15 cellular contexts compared by ENCODE assay signal in genomic region chr22:43904412-43904811, GRCh38. TPM values are rescaled to one million over a fixed set of nuclear protein-coding genes. Genes with fewer than 3 reads are reported as not detected.
A peak's percentile ranks its signal among the peaks of the same experiment; 100 is the strongest.
DNase-seq lines count a peak whose midpoint lies in the region; TF ChIP-seq lines count a peak whose summit lies in the region.
"Not testable (repeated sequence)": the region's sequence is repeated elsewhere in the genome, so short reads cannot be mapped to it uniquely, and the experiment has no call there.
"Had no signal": no experiment of that assay in that cellular context is flagged by ENCODE, and none has a peak within 500 bp of the region (broad histone marks: within the 10 kb centered on the region; RNA-seq: fewer than 3 reads in every experiment).

No MANE protein-coding gene starts in this region.

- H3K27ac Mint-ChIP-seq in activated CD4-positive, alpha-beta memory T cell treated with anti-CD3 and anti-CD28 coated beads for 36 hours, result not testable (repeated sequence)

- not testable (repeated sequence) for H3K36me3 ChIP-seq in A673 (ENCODE audit: insufficient read depth, low read length, poor library complexity, severe bottlenecking); OCI-LY7 (ENCODE audit: insufficient read depth, low read length); fibroblast of lung (ENCODE audit: control insufficient read depth, insufficient read depth, low read length); liver (ENCODE audit: control insufficient read depth in 4 of 4, insufficient read depth in 3 of 4, low read depth in 1 of 4, low read length in 3 of 4); smooth muscle cell (ENCODE audit: low read depth)

- not testable (repeated sequence) for H3K79me2 ChIP-seq in OCI-LY7 (ENCODE audit: insufficient read depth, low read depth, low read length); fibroblast of lung (ENCODE audit: control insufficient read depth, insufficient read depth, low read length); smooth muscle cell (ENCODE audit: low read depth)

- not testable (repeated sequence) for H3K4me3 ChIP-seq in A673 (ENCODE audit: low read depth, low read length, poor library complexity, severe bottlenecking); OCI-LY7 (ENCODE audit: low read depth, low read length, poor library complexity, severe bottlenecking); astrocyte of the cerebellum (ENCODE audit: low read depth, low read length); fibroblast of lung (replicated peaks in 1 of 4; ENCODE audit: control extremely low read depth in 1 of 4, insufficient read depth in 1 of 4, low read depth in 3 of 4, low read length in 4 of 4); liver (ENCODE audit: low read depth in 1 of 3, low read length in 3 of 3); smooth muscle cell

- H2AFZ ChIP-seq in OCI-LY7 (ENCODE audit: low read length); fibroblast of lung (ENCODE audit: low read length); smooth muscle cell (ENCODE audit: low read depth): not testable (repeated sequence)

- not testable (repeated sequence) for H3F3A ChIP-seq in smooth muscle cell (ENCODE audit: low read depth)

- H4K20me1 ChIP-seq in OCI-LY7 (ENCODE audit: insufficient read depth, low read length); fibroblast of lung (ENCODE audit: control insufficient read depth, extremely low read depth, insufficient read depth, low read length); smooth muscle cell (ENCODE audit: low read depth): not testable (repeated sequence)

- H3K36me3 Mint-ChIP-seq in activated CD4-positive, alpha-beta memory T cell treated with anti-CD3 and anti-CD28 coated beads for 36 hours, result not testable (repeated sequence)

- in situ Hi-C loops in astrocyte of the cerebellum (cut with HindIII; ENCODE audit: low sequenced_read_pairs), result not testable (repeated sequence)

- H3K4me1 Mint-ChIP-seq in activated CD4-positive, alpha-beta memory T cell treated with anti-CD3 and anti-CD28 coated beads for 36 hours (ENCODE audit: low read depth), result not testable (repeated sequence)

- peaks cover 11% of the 10 kb centered on the region for H3K27me3 Mint-ChIP-seq in activated CD4-positive, alpha-beta memory T cell treated with anti-CD3 and anti-CD28 coated beads for 36 hours

- WGBS in liver, result 29% methylated on average over 12 of the region's 12 CpGs
- WGBS in smooth muscle cell (ENCODE audit: low lambda C conversion rate), result 32% methylated on average over 12 of the region's 12 CpGs

- not testable (repeated sequence) for DNase-seq in A673 (ENCODE audit: low spot score); OCI-LY7 (ENCODE audit: low spot score); astrocyte of the cerebellum (ENCODE audit: low read depth); fibroblast of lung (ENCODE audit: low read depth in 2 of 2); smooth muscle cell (lab: John Stamatoyannopoulos, UW; ENCODE audit: unreplicated experiment)
- DNase-seq in activated CD4-positive, alpha-beta memory T cell treated with anti-CD3 and anti-CD28 coated beads for 36 hours, result peak; percentile 70

- not testable (repeated sequence) for H3K9me2 ChIP-seq in OCI-LY7 (ENCODE audit: insufficient read depth, low read length)

- H3K27me3 ChIP-seq in A673 (replicated peaks; ENCODE audit: insufficient read depth, low read depth, low read length, poor library complexity); fibroblast of lung (ENCODE audit: control insufficient read depth, insufficient read depth, low read length); liver (ENCODE audit: control insufficient read depth in 4 of 4, insufficient read depth in 4 of 4, low read length in 3 of 4); smooth muscle cell (ENCODE audit: low read depth): not testable (repeated sequence)

- TF ChIP-seq RAD21 in liver (IDR thresholded peaks at IDR 0.05), result peak in 1 of 2 donors; percentile 33

- not testable (repeated sequence) for H3K4me3 Mint-ChIP-seq in activated CD4-positive, alpha-beta memory T cell treated with anti-CD3 and anti-CD28 coated beads for 36 hours

- intact Hi-C loops in A673 (cut with micrococcal nuclease; ENCODE audit: unreplicated experiment); OCI-LY7 (cut with micrococcal nuclease; ENCODE audit: unreplicated experiment); activated CD4-positive, alpha-beta memory T cell treated with anti-CD3 and anti-CD28 coated beads for 36 hours (cut with micrococcal nuclease): not testable (repeated sequence)

- not testable (repeated sequence) for H3K9me3 ChIP-seq in A673 (ENCODE audit: low read depth, low read length, poor library complexity, severe bottlenecking); OCI-LY7 (ENCODE audit: low read length); fibroblast of lung (ENCODE audit: control insufficient read depth, insufficient read depth, low read depth, low read length); liver (ENCODE audit: control insufficient read depth in 4 of 4, low read length in 3 of 4); smooth muscle cell (replicated peaks; ENCODE audit: low read depth)

- not testable (repeated sequence) for H3K9ac ChIP-seq in fibroblast of lung (ENCODE audit: insufficient read depth, low read length); liver (ENCODE audit: low read depth in 1 of 2, low read length in 2 of 2); smooth muscle cell (ENCODE audit: low read depth)

- POLR2A ChIA-PET in A673 (lab: Charles Lee; ENCODE audit: low non-redundant PET); OCI-LY7 (lab: Charles Lee); activated CD4-positive, alpha-beta memory T cell treated with anti-CD3 and anti-CD28 coated beads for 36 hours (lab: Charles Lee): not testable (repeated sequence)

- H3K9me3 Mint-ChIP-seq in activated CD4-positive, alpha-beta memory T cell treated with anti-CD3 and anti-CD28 coated beads for 36 hours, result not testable (repeated sequence)

- CTCF ChIA-PET in A673 (lab: Charles Lee), result interaction anchor here (0.5 kb wide), 1 partner anchor 608 kb away, joined by 3 read pairs; no protein-coding TSS in a partner anchor
- CTCF ChIA-PET in OCI-LY7 (lab: Charles Lee; ENCODE audit: unreplicated experiment), result not testable (repeated sequence)
- CTCF ChIA-PET in activated CD4-positive, alpha-beta memory T cell treated with anti-CD3 and anti-CD28 coated beads for 36 hours (lab: Charles Lee), result interaction anchor here (2.0 kb wide), 1 partner anchor 22 kb away, joined by 6 read pairs; no protein-coding TSS in a partner anchor

- H3K4me2 ChIP-seq in OCI-LY7 (ENCODE audit: low read length); fibroblast of lung (ENCODE audit: extremely low read depth, insufficient read depth, low read length); smooth muscle cell: not testable (repeated sequence)

- not testable (repeated sequence) for H3K4me1 ChIP-seq in A673 (ENCODE audit: insufficient read depth, low read length, poor library complexity, severe bottlenecking); OCI-LY7 (ENCODE audit: insufficient read depth, low read length, poor library complexity, severe bottlenecking); liver (ENCODE audit: control insufficient read depth in 4 of 4, insufficient read depth in 4 of 4, low read length in 3 of 4); smooth muscle cell (ENCODE audit: low read depth)
- peaks cover 11% of the 10 kb centered on the region for H3K4me1 ChIP-seq in fibroblast of lung (ENCODE audit: control insufficient read depth, extremely low read depth, insufficient read depth, low read length)

- not testable (repeated sequence) for BruUV-seq in A673 (replicated peaks; lab: Mats Ljungman, UMichigan); OCI-LY7 (replicated peaks; lab: Mats Ljungman, UMichigan)

- peak; percentile 41 for TF ChIP-seq CTCF in A673 (conservative IDR thresholded peaks at IDR 0.05; ENCODE audit: low read depth, low read length)
- TF ChIP-seq CTCF in GM12872 (IDR thresholded peaks at IDR 0.05; ENCODE audit: insufficient read depth, low read depth, low read length), result peak; percentile 34; the same call in 1 of the 3 replicates
- TF ChIP-seq CTCF in OCI-LY7 (conservative IDR thresholded peaks at IDR 0.05; ENCODE audit: low read length), result peak; percentile 48
- peak; percentile 48 for TF ChIP-seq CTCF in astrocyte of the cerebellum (IDR thresholded peaks at IDR 0.05; ENCODE audit: low read depth, low read length, missing control alignments)
- TF ChIP-seq CTCF in fibroblast of lung (conservative IDR thresholded peaks at IDR 0.05 in 1 of 2, IDR thresholded peaks at IDR 0.05 in 1 of 2; ENCODE audit: low read depth in 1 of 2, low read length in 2 of 2), result peak; percentile 33 to 34
- peak; percentile 17 for TF ChIP-seq CTCF in liver (IDR thresholded peaks at IDR 0.05; ENCODE audit: low read depth, low read length, missing input control)
- TF ChIP-seq CTCF in smooth muscle cell (IDR thresholded peaks at IDR 0.05; ENCODE audit: borderline replicate concordance, insufficient read depth, poor library complexity, severe bottlenecking), result peak; percentile 45

- not testable (repeated sequence) for H3K27ac ChIP-seq in A673 (ENCODE audit: low read depth, low read length, poor library complexity, severe bottlenecking); OCI-LY7 (ENCODE audit: low read depth, low read length, poor library complexity, severe bottlenecking); fibroblast of lung (ENCODE audit: insufficient read depth, low read length); liver (ENCODE audit: low read depth in 1 of 2, low read length in 2 of 2); smooth muscle cell (ENCODE audit: low read depth)

RNA-seq across cellular contexts. Expression of gene PNPLA5, which starts 12.6 kb away (rescaled TPM):
- total RNA-seq in A673 (2021) (not detected in 2 replicates), OCI-LY7 (2022) (0.15 TPM in 1 of 2 replicates, not detected in the other), fibroblast of lung (under 0.01 and 0.33 TPM in 2 replicates), liver (not detected), smooth muscle cell (not detected in 2 replicates)
- total RNA-seq in OCI-LY7 (2014; rRNA removed; shearing (Covaris generic)), result not detected in 2 replicates
- not detected for total RNA-seq in activated CD4-positive, alpha-beta memory T cell treated with anti-CD3 and anti-CD28 coated beads for 36 hours
- polyA plus RNA-seq in fibroblast of lung (0.06 TPM in 1 of 2 replicates, not detected in the other), liver (not detected), smooth muscle cell (not detected in 2 replicates)
- 0.08 TPM in 1 of 2 replicates, not detected in the other for polyA plus RNA-seq in fibroblast of lung (2012)
- polyA minus RNA-seq in fibroblast of lung (ENCODE audit: low replicate concordance), result not detected in 2 replicates
- total RNA-seq: aorta; dermis microvascular lymphatic vessel endothelial cell; lower lobe of right lung; naive thymus-derived CD8-positive, alpha-beta T cell; right atrium auricular region; T-helper 17 cell; ureter had no signal
- polyA plus RNA-seq: naive thymus-derived CD8-positive, alpha-beta T cell had no signal

RNA-seq across cellular contexts. Expression of gene PNPLA3, which starts 19.2 kb away (rescaled TPM):
- 11.8 and 15.6 TPM in 2 replicates for total RNA-seq in A673 (2021)
- not detected in 2 replicates for total RNA-seq in OCI-LY7 (2014; rRNA removed; shearing (Covaris generic))
- total RNA-seq in OCI-LY7 (2022), result not detected in 2 replicates
- total RNA-seq in activated CD4-positive, alpha-beta memory T cell treated with anti-CD3 and anti-CD28 coated beads for 36 hours, result under 1 TPM; 0.31 to 0.50 TPM
- 3.6 and 12.6 TPM in 2 replicates for total RNA-seq in fibroblast of lung
- polyA plus RNA-seq in fibroblast of lung, result 4.6 and 6.8 TPM in 2 replicates
- polyA plus RNA-seq in fibroblast of lung (2012), result 3.0 and 4.7 TPM in 2 replicates
- polyA minus RNA-seq in fibroblast of lung (ENCODE audit: low replicate concordance), result 2.3 and 3.2 TPM in 2 replicates
- 10 to 100 TPM; 29.6 to 59.1 TPM for total RNA-seq in liver
- polyA plus RNA-seq in liver, result 10 to 100 TPM; 15.9 to 19.9 TPM
- 11.6 and 14.5 TPM in 2 replicates for total RNA-seq in smooth muscle cell
- polyA plus RNA-seq in smooth muscle cell, result 8.2 and 11.0 TPM in 2 replicates
- total RNA-seq: T-helper 17 cell had no signal
- polyA plus RNA-seq: aorta; naive thymus-derived CD8-positive, alpha-beta T cell had no signal

RNA-seq across cellular contexts. Expression of gene SULT4A1, which starts 42.1 kb away (rescaled TPM):
- total RNA-seq in A673 (2021) (0.15 and 0.33 TPM in 2 replicates), OCI-LY7 (2022) (not detected in 2 replicates), fibroblast of lung (under 0.01 and 0.50 TPM in 2 replicates), liver (under 1 TPM; 0.08 to 0.37 TPM), smooth muscle cell (2.6 and 2.7 TPM in 2 replicates)
- total RNA-seq in OCI-LY7 (2014; rRNA removed; shearing (Covaris generic)), result not detected in 2 replicates
- total RNA-seq in activated CD4-positive, alpha-beta memory T cell treated with anti-CD3 and anti-CD28 coated beads for 36 hours, result not detected
- polyA plus RNA-seq in fibroblast of lung (0.09 and 0.16 TPM in 2 replicates), liver (not detected), smooth muscle cell (4.9 and 5.0 TPM in 2 replicates)
- polyA plus RNA-seq in fibroblast of lung (2012), result 0.08 TPM in 1 of 2 replicates, not detected in the other
- not detected in 2 replicates for polyA minus RNA-seq in fibroblast of lung (ENCODE audit: low replicate concordance)
- total RNA-seq: aorta; dermis microvascular lymphatic vessel endothelial cell; lower lobe of right lung; naive thymus-derived CD8-positive, alpha-beta T cell; T-helper 17 cell had no signal
- polyA plus RNA-seq: naive thymus-derived CD8-positive, alpha-beta T cell had no signal

RNA-seq across cellular contexts. Expression of gene SAMM50, which starts 50.8 kb away (rescaled TPM):
- 63.1 and 67.2 TPM in 2 replicates for total RNA-seq in A673 (2021)
- total RNA-seq in OCI-LY7 (2014; rRNA removed; shearing (Covaris generic)), result 34.6 and 39.0 TPM in 2 replicates
- 64.2 and 72.9 TPM in 2 replicates for total RNA-seq in OCI-LY7 (2022)
- total RNA-seq in activated CD4-positive, alpha-beta memory T cell treated with anti-CD3 and anti-CD28 coated beads for 36 hours, result 10 to 100 TPM; 41.9 to 42.9 TPM
- total RNA-seq in fibroblast of lung, result 32.9 TPM in 2 replicates
- polyA plus RNA-seq in fibroblast of lung, result 45.7 and 63.6 TPM in 2 replicates
- 52.7 and 70.5 TPM in 2 replicates for polyA plus RNA-seq in fibroblast of lung (2012)
- 26.4 and 34.5 TPM in 2 replicates for polyA minus RNA-seq in fibroblast of lung (ENCODE audit: low replicate concordance)
- 10 to 100 TPM; 28.4 to 30.1 TPM for total RNA-seq in liver
- 10 to 100 TPM; 19.2 to 23.6 TPM for polyA plus RNA-seq in liver
- 37.1 and 43.6 TPM in 2 replicates for total RNA-seq in smooth muscle cell
- 56.1 and 59.9 TPM in 2 replicates for polyA plus RNA-seq in smooth muscle cell
